ENCODE assay signal across 8 cellular contexts in the genomic region with DNA sequence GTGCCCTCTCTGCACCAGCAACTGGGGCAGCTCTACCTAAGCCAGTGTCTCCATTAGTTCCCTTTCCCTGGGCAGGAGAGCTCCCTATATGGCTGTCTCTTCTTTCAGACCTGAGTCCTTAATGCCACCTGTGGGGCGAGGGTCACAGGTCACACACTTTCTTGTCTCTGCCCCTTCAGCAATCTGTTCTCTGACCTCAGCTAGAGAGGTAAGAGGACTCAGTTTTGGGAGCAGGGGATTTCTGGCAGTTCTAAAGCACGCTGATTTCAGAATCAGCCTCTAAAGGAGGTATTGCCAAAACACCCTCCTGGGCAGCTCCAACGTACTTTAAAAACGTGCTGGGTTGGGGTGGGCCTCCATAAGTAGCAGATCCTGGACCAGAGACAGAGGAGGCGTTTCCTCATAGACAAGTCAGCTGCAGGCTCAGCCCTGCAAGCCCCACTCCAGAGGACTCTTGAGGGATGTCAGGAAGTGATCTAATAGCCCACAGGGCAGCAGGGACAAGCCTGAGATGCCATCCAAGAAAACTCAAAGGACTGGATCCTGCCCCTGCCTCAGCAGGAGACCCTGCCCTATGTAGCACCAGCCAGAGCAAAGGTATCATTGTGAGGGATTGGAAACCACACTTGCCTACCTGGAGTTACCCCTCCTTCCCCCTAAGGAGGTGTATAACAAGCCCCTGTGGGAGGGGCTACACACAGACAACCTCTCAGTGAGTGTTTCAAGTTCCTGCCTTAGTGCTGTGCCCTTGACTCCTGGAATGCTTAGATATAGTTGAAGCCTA. TPM values are rescaled to one million over a fixed set of nuclear protein-coding genes. Genes with fewer than 3 reads are reported as not detected.
A peak's percentile ranks its signal among the peaks of the same experiment; 100 is the strongest.
DNase-seq lines count a peak whose midpoint lies in the region; ATAC-seq and TF ChIP-seq lines count a peak whose summit lies in the region.

No MANE protein-coding gene starts in this region.

- peak overlapping the region; percentile 16 to 71 (median 58) for H3K4me3 Mint-ChIP-seq in CD8-positive, alpha-beta memory T cell
- peak overlapping the region; percentile 46 for H3K4me3 Mint-ChIP-seq in WTC11

- POLR2A ChIA-PET in CD8-positive, alpha-beta memory T cell (lab: Charles Lee): interaction anchor here (1.2 to 2.9 kb wide), 2 partner anchors 8 to 61 kb away, joined by 3 to 10 read pairs; a partner anchor contains a TSS
- POLR2A ChIA-PET in WTC11 (lab: Charles Lee): interaction anchor here (1.0 to 7.8 kb wide), 6 partner anchors 7 to 66 kb away, joined by 3 to 134 read pairs (median 8); a partner anchor contains a TSS

- no peaks in the 10 kb centered on the region for H3K27me3 Mint-ChIP-seq in CD8-positive, alpha-beta memory T cell
- H3K27me3 Mint-ChIP-seq in WTC11 (ENCODE audit: low read depth): no peaks in the 10 kb centered on the region

- H3K4me2 ChIP-seq in skeletal muscle satellite cell (ENCODE audit: low read length): peak overlapping the region; percentile 68

- peaks cover 98% of the 10 kb centered on the region for H3K4me1 ChIP-seq in CD8-positive, alpha-beta memory T cell (ENCODE audit: insufficient read depth, low read length)
- peaks cover 73% of the 10 kb centered on the region for H3K4me1 ChIP-seq in skeletal muscle satellite cell (ENCODE audit: control insufficient read depth, insufficient read depth, low read length)

- H3K9me3 Mint-ChIP-seq in CD8-positive, alpha-beta memory T cell: no peaks in the 10 kb centered on the region
- no peaks in the 10 kb centered on the region for H3K9me3 Mint-ChIP-seq in WTC11

- peaks cover 0 to 8% (median 0%) of the 10 kb centered on the region in 3 donors for H3K36me3 Mint-ChIP-seq in CD8-positive, alpha-beta memory T cell
- H3K36me3 Mint-ChIP-seq in WTC11: no peaks in the 10 kb centered on the region

- peak in 1 of 5 donors; percentile 52 for DNase-seq in CD8-positive, alpha-beta memory T cell
- DNase-seq in HL-60 (ENCODE audit: low read depth in 1 of 2, low spot score in 1 of 2): peak in 1 of 2 experiments; percentile 68
- peak; percentile 25 for DNase-seq in WTC11 (ENCODE audit: low spot score)
- DNase-seq in fibroblast of villous mesenchyme (ENCODE audit: low read depth): peak; percentile 61
- no peak for DNase-seq in CD1c-positive myeloid dendritic cell (ENCODE audit: extremely low spot score)
- DNase-seq in activated CD8-positive, alpha-beta memory T cell treated with anti-CD3 and anti-CD28 coated beads, Interleukin-2, amount 50 U/mL, for 4 hours: no peak
- DNase-seq in kidney glomerular epithelial cell (lab: John Stamatoyannopoulos, UW): no peak

- no peak overlapping the region for H3K9ac ChIP-seq in skeletal muscle satellite cell (ENCODE audit: low read depth, low read length)

- H3K4me3 ChIP-seq in CD8-positive, alpha-beta memory T cell (ENCODE audit: low read length): no peak overlapping the region
- no peak overlapping the region for H3K4me3 ChIP-seq in HL-60 (replicated peaks; ENCODE audit: insufficient read depth, low read length)
- no peak overlapping the region for H3K4me3 ChIP-seq in fibroblast of villous mesenchyme (ENCODE audit: low read depth, low read length)
- peak overlapping the region; percentile 26 for H3K4me3 ChIP-seq in skeletal muscle satellite cell (ENCODE audit: low read length)

- no peaks in the 10 kb centered on the region for H3K9me3 ChIP-seq in CD8-positive, alpha-beta memory T cell (ENCODE audit: low read length)
- H3K9me3 ChIP-seq in skeletal muscle satellite cell (replicated peaks; ENCODE audit: low read length): no peaks in the 10 kb centered on the region

- peaks cover 93 to 97% (median 95%) of the 10 kb centered on the region in 3 donors for H3K4me1 Mint-ChIP-seq in CD8-positive, alpha-beta memory T cell
- peaks cover 98% of the 10 kb centered on the region for H3K4me1 Mint-ChIP-seq in WTC11

- no peaks in the 10 kb centered on the region for H3K36me3 ChIP-seq in CD8-positive, alpha-beta memory T cell (ENCODE audit: insufficient read depth, low read length)
- H3K36me3 ChIP-seq in skeletal muscle satellite cell (ENCODE audit: insufficient read depth, low read length): no peaks in the 10 kb centered on the region

- no peaks in the 10 kb centered on the region for H3K27me3 ChIP-seq in CD8-positive, alpha-beta memory T cell (ENCODE audit: insufficient read depth, low read length, poor library complexity, severe bottlenecking)
- H3K27me3 ChIP-seq in HL-60 (ENCODE audit: insufficient read depth, poor library complexity, severe bottlenecking) (no peaks in the 10 kb centered on the region), skeletal muscle satellite cell (ENCODE audit: control insufficient read depth, insufficient read depth, low read length) (no peaks in the 10 kb centered on the region)

- H3K27ac Mint-ChIP-seq in CD8-positive, alpha-beta memory T cell: peak overlapping the region; percentile 83 to 98 (median 92)
- peak overlapping the region; percentile 93 for H3K27ac Mint-ChIP-seq in WTC11

- TF ChIP-seq CTCF in HL-60 (IDR thresholded peaks at IDR 0.05; ENCODE audit: insufficient read depth, low read length) (no peak), WTC11 (IDR thresholded peaks at IDR 0.05) (no peak), fibroblast of villous mesenchyme (IDR thresholded peaks at IDR 0.05; ENCODE audit: insufficient read depth, low read depth, low read length) (no peak)

- no peak overlapping the region for H3K27ac ChIP-seq in CD8-positive, alpha-beta memory T cell (ENCODE audit: low read depth, low read length)
- peak overlapping the region; percentile 51 for H3K27ac ChIP-seq in HL-60 (replicated peaks)

- CTCF ChIA-PET in CD8-positive, alpha-beta memory T cell (lab: Charles Lee): interaction anchor here (1.2 to 7.3 kb wide), 7 partner anchors 7 to 66 kb away, joined by 3 to 78 read pairs (median 5); a partner anchor contains a TSS
- CTCF ChIA-PET in WTC11 (lab: Charles Lee): interaction anchor here (0.5 to 6.7 kb wide), 11 partner anchors 9 to 1202 kb away, joined by 3 to 77 read pairs (median 7); a partner anchor contains a TSS

- ATAC-seq in WTC11: peak; percentile 61

TF ChIP-seq in WTC11, 78 proteins besides CTCF, POLR2A, EP300 and RAD21 (continues in another document):
- TF ChIP-seq TEAD1 (CRISPR knock-in tag; IDR thresholded peaks at IDR 0.05) (no peak), ELF4 (CRISPR knock-in tag; IDR thresholded peaks at IDR 0.05; ENCODE audit: low read depth) (no peak), OVOL2 (CRISPR knock-in tag; IDR thresholded peaks at IDR 0.05; ENCODE audit: borderline replicate concordance) (no peak), JUN (CRISPR knock-in tag; IDR thresholded peaks at IDR 0.05) (no peak)
- TF ChIP-seq, protein P1, sequence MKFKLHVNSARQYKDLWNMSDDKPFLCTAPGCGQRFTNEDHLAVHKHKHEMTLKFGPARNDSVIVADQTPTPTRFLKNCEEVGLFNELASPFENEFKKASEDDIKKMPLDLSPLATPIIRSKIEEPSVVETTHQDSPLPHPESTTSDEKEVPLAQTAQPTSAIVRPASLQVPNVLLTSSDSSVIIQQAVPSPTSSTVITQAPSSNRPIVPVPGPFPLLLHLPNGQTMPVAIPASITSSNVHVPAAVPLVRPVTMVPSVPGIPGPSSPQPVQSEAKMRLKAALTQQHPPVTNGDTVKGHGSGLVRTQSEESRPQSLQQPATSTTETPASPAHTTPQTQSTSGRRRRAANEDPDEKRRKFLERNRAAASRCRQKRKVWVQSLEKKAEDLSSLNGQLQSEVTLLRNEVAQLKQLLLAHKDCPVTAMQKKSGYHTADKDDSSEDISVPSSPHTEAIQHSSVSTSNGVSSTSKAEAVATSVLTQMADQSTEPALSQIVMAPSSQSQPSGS (CRISPR knock-in tag; IDR thresholded peaks at IDR 0.05; ENCODE audit: borderline replicate concordance, low read depth): no peak
- TF ChIP-seq, protein P2, sequence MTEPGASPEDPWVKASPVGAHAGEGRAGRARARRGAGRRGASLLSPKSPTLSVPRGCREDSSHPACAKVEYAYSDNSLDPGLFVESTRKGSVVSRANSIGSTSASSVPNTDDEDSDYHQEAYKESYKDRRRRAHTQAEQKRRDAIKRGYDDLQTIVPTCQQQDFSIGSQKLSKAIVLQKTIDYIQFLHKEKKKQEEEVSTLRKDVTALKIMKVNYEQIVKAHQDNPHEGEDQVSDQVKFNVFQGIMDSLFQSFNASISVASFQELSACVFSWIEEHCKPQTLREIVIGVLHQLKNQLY (CRISPR knock-in tag; IDR thresholded peaks at IDR 0.05): no peak
- TF ChIP-seq, protein P3, sequence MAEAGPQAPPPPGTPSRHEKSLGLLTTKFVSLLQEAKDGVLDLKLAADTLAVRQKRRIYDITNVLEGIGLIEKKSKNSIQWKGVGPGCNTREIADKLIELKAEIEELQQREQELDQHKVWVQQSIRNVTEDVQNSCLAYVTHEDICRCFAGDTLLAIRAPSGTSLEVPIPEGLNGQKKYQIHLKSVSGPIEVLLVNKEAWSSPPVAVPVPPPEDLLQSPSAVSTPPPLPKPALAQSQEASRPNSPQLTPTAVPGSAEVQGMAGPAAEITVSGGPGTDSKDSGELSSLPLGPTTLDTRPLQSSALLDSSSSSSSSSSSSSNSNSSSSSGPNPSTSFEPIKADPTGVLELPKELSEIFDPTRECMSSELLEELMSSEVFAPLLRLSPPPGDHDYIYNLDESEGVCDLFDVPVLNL (CRISPR knock-in tag; IDR thresholded peaks at IDR 0.05; ENCODE audit: borderline replicate concordance, low read depth): no peak
- TF ChIP-seq, protein P4, sequence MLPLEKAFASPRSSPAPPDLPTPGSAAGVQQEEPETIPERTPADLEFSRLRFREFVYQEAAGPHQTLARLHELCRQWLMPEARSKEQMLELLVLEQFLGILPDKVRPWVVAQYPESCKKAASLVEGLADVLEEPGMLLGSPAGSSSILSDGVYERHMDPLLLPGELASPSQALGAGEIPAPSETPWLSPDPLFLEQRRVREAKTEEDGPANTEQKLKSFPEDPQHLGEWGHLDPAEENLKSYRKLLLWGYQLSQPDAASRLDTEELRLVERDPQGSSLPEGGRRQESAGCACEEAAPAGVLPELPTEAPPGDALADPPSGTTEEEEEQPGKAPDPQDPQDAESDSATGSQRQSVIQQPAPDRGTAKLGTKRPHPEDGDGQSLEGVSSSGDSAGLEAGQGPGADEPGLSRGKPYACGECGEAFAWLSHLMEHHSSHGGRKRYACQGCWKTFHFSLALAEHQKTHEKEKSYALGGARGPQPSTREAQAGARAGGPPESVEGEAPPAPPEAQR (CRISPR knock-in tag; IDR thresholded peaks at IDR 0.05): no peak

RNA-seq across cellular contexts. Expression of a gene that starts 8.6 kb away (rescaled TPM):
- total RNA-seq in CD8-positive, alpha-beta memory T cell: 10 to 100 TPM; 72.8 to 76.4 TPM
- 55.0 TPM for polyA plus RNA-seq in CD8-positive, alpha-beta memory T cell
- total RNA-seq in WTC11 (2021) (97.0 to 122 TPM (median 101 TPM) in 3 replicates), fibroblast of villous mesenchyme (64.8 and 76.0 TPM in 2 replicates)
- total RNA-seq in skeletal muscle satellite cell (2012; rRNA removed): 38.8 and 41.3 TPM in 2 replicates

RNA-seq across cellular contexts. Expression of a gene that starts 19.4 kb away (rescaled TPM):
- 1 to 10 TPM; 2.3 to 2.5 TPM for total RNA-seq in CD8-positive, alpha-beta memory T cell
- polyA plus RNA-seq in CD8-positive, alpha-beta memory T cell: 0.40 TPM
- total RNA-seq in WTC11 (2021): 0.42 to 0.78 TPM (median 0.57 TPM) in 3 replicates
- 2.9 and 4.3 TPM in 2 replicates for total RNA-seq in fibroblast of villous mesenchyme
- 0.87 and 1.0 TPM in 2 replicates for total RNA-seq in skeletal muscle satellite cell (2012; rRNA removed)

RNA-seq across cellular contexts. Expression of a gene that starts 55.4 kb away (rescaled TPM):
- 10 to 100 TPM; 64.0 to 69.0 TPM for total RNA-seq in CD8-positive, alpha-beta memory T cell
- 32.6 TPM for polyA plus RNA-seq in CD8-positive, alpha-beta memory T cell
- total RNA-seq in WTC11 (2021) (48.6 to 49.5 TPM (median 48.7 TPM) in 3 replicates), fibroblast of villous mesenchyme (19.0 and 25.5 TPM in 2 replicates)
- 18.0 and 21.6 TPM in 2 replicates for total RNA-seq in skeletal muscle satellite cell (2012; rRNA removed)

Comparison
In these comparisons a context has a peak if more than half of its experiments do, and no peak if none do; other contexts are left out.
1. DNase-seq: peak in WTC11 (single experiment) and fibroblast of villous mesenchyme (single experiment); none in CD1c-positive myeloid dendritic cell (single experiment), activated CD8-positive, alpha-beta memory T cell treated with anti-CD3 and anti-CD28 coated beads, Interleukin-2, amount 50 U/mL, for 4 hours (single experiment) and kidney glomerular epithelial cell (single experiment).